Comparison of ENCODE assay signal across 29 cellular contexts in the genomic region with DNA sequence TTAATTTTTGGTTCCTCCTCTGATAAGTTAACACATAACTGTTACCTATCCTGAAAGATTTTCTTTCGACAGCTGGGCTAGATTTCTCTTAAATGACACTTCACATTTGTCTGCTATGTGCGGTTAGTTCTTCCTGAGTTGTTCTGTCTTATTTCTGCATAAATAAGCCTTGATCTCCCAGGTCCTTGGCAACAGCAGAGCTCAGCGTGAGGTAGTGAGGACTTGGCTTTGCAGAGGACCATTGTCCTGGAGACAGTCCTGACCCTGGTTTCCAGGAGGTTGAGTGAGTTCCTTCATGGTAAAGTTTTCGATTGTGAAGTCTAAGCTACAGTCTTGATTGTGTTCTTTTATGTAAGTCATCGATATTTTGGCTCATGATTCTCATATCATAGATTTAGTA. TPM values are rescaled to one million over a fixed set of nuclear protein-coding genes. Genes with fewer than 3 reads are reported as not detected.
"Had no signal": no experiment of that assay in that cellular context is flagged by ENCODE, and none has a peak within 500 bp of the region (broad histone marks: within the 10 kb centered on the region; RNA-seq: fewer than 3 reads in every experiment).

No MANE protein-coding gene starts in this region.

- H3K27me3 Mint-ChIP-seq: activated CD8-positive, alpha-beta memory T cell treated with anti-CD3 and anti-CD28 coated beads, Interleukin-2, amount 10 ng/mL, durations not matched to agents 7 days and 5 days; activated naive CD8-positive, alpha-beta T cell; activated T-helper 17 cell treated with anti-CD3 and anti-CD28 coated beads, Interleukin-2, amount 50 U/mL, for 72 hours had no signal

- H3K27ac Mint-ChIP-seq: activated CD8-positive, alpha-beta memory T cell treated with anti-CD3 and anti-CD28 coated beads, Interleukin-2, amount 10 ng/mL, durations not matched to agents 7 days and 5 days; activated naive CD4-positive, alpha-beta T cell treated with anti-CD3 and anti-CD28 coated beads for 36 hours; activated naive CD8-positive, alpha-beta T cell; activated T-helper 17 cell treated with anti-CD3 and anti-CD28 coated beads, Interleukin-2, amount 50 U/mL, for 72 hours had no signal

- H3K27me3 ChIP-seq: SJCRH30 had no signal

- H3K27ac ChIP-seq: RWPE1, SJCRH30, WERI-Rb-1 had no signal

- H3K9ac ChIP-seq: SK-N-SH had no signal

- DNase-seq: activated CD4-positive, alpha-beta T cell treated with anti-CD3 and anti-CD28 coated beads for 48 hours; activated CD4-positive, alpha-beta T cell treated with anti-CD3 and anti-CD28 coated beads, Interleukin-2, amount 50 U/mL, for 48 hours; activated CD8-positive, alpha-beta memory T cell treated with anti-CD3 and anti-CD28 coated beads, Interleukin-2, amount 10 ng/mL, durations not matched to agents 7 days and 5 days; activated gamma-delta T cell; activated naive CD4-positive, alpha-beta T cell treated with anti-CD3 and anti-CD28 coated beads for 36 hours; activated T-cell treated with anti-CD3 and anti-CD28 coated beads, Interleukin-2, amount 50 U/mL, for 4 hours; amygdala; MM.1S; NCI-H1105; NCI-H1436; NCI-H1694 treated with DMSO at 0.1 percent for 48 hours; NCI-H2029 treated with DMSO at 0.1 percent for 48 hours; NCI-H345; NCI-H510A; NCI-H526 treated with DMSO at 0.1 percent for 48 hours; NCI-H82; NK-92 treated with Interleukin-12 subunit alpha and Interleukin-12 subunit beta, amount 100 ng/mL, for 24 hours; OCI-M1; Right ventricle myocardium superior; SJCRH30; SK-N-SH; T-helper 1 cell; WERI-Rb-1 had no signal

- H3K4me3 ChIP-seq: SJCRH30 had no signal

- ATAC-seq: activated CD4-positive, CD25-positive, alpha-beta regulatory T cell treated with anti-CD3 and anti-CD28 coated beads, Interleukin-2, amount 50 U/mL, for 24 hours; activated CD8-positive, alpha-beta memory T cell treated with anti-CD3 and anti-CD28 coated beads, Interleukin-2, amount 10 ng/mL, durations not matched to agents 7 days and 5 days; activated T-cell treated with anti-CD3 and anti-CD28 coated beads, Interleukin-2, amount 50 U/mL, for 4 hours; activated T-helper 17 cell treated with anti-CD3 and anti-CD28 coated beads, Interleukin-2, amount 50 U/mL, for 72 hours; Panc1 had no signal

- H3K4me3 Mint-ChIP-seq: activated CD8-positive, alpha-beta memory T cell treated with anti-CD3 and anti-CD28 coated beads, Interleukin-2, amount 10 ng/mL, durations not matched to agents 7 days and 5 days; activated naive CD4-positive, alpha-beta T cell treated with anti-CD3 and anti-CD28 coated beads for 36 hours; activated naive CD8-positive, alpha-beta T cell; activated T-cell treated with anti-CD3 and anti-CD28 coated beads, Interleukin-2, amount 50 U/mL, for 4 hours; activated T-helper 17 cell treated with anti-CD3 and anti-CD28 coated beads, Interleukin-2, amount 50 U/mL, for 72 hours had no signal

- H3K4me2 ChIP-seq: SK-N-SH had no signal

RNA-seq across cellular contexts. Expression of a gene that starts 57.8 kb away (rescaled TPM):
- total RNA-seq: activated CD8-positive, alpha-beta memory T cell treated with anti-CD3 and anti-CD28 coated beads, Interleukin-2, amount 10 ng/mL, durations not matched to agents 7 days and 5 days; activated naive CD4-positive, alpha-beta T cell treated with anti-CD3 and anti-CD28 coated beads for 36 hours; activated T-cell treated with anti-CD3 and anti-CD28 coated beads, Interleukin-2, amount 50 U/mL, for 4 hours; activated T-helper 17 cell treated with anti-CD3 and anti-CD28 coated beads, Interleukin-2, amount 50 U/mL, for 72 hours; Right ventricle myocardium superior; SJCRH30; T-helper 2 cell treated with Interferon-gamma antibody and Interleukin-4, amounts not matched to agents 100 ng/mL and 5 ng/mL, for 36 hours had no signal
- polyA plus RNA-seq: SK-N-SH had no signal
